Comparison of ENCODE assay signal across 14 cellular contexts in the genomic region with DNA sequence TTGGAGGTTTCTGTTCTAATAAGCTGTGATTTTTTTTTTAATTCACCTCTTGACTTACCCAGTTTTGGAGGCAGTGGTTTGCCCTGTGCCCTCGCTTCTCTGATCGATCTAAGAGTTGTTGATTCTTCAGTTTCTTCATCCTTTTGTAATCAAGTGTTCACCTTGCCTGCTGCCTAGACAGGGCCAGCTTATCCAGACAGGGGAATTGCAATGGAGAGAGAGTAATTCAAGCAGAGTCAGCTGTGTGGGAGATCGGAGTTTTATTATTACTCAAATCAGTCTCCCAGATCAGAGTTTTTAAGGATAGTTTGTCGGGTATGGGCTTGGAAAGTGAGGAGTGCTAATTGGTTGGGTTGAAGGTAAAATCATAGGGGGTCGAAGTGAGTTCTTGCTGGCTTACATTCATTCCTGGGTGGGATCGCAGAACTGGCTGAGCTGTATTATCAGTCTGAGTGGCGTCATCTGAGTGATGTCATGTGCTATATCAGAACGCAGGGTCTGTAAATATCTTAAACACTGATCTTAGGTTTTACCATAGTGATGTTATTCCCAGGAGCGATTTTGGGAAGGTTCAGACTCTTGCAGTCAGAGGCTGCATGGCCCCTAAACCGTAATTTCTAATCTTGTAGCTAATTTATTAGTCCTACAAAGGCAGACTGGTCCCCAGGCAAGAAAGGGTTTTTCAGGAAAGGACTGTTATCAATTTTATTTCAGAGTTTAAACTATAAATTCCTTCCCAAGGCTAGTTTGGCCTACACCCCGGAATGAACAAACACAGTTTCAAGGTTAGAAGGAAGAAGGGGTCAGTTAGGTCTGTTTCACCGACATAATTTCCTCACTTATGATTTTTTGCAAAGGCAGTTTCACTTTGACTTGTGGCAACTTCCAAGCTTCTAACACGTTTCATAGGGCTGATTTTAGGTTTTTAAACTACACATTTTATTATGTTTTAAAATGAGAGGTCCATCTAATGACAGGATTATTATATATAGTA. TPM values are rescaled to one million over a fixed set of nuclear protein-coding genes. Genes with fewer than 3 reads are reported as not detected.
DNase-seq lines count a peak whose midpoint lies in the region; ATAC-seq and TF ChIP-seq lines count a peak whose summit lies in the region.
"Had no signal": no experiment of that assay in that cellular context is flagged by ENCODE, and none has a peak within 500 bp of the region (broad histone marks: within the 10 kb centered on the region; RNA-seq: fewer than 3 reads in every experiment).

No MANE protein-coding gene starts in this region.

- ATAC-seq in left ventricle myocardium superior = peak; percentile 67
- ATAC-seq: GM12878 had no signal

- peak overlapping the region; percentile 45 for H3K4me2 ChIP-seq in osteoblast (ENCODE audit: insufficient read depth, low read length)

- no peaks in the 10 kb centered on the region for H4K20me1 ChIP-seq in osteoblast (ENCODE audit: insufficient read depth, low read length)

- POLR2A ChIA-PET in GM10248 (lab: Yijun Ruan, JAX) = no interaction called here

- in situ Hi-C loops in G401 (cut with HindIII; ENCODE audit: low sequenced_read_pairs) = no loop called here

- no peak for TF ChIP-seq POLR2A in adrenal gland (IDR thresholded peaks at IDR 0.05)

- peak overlapping the region in 2 of 4 donors; percentile 21 to 53 for H3K4me3 ChIP-seq in adrenal gland
- H3K4me3 ChIP-seq in osteoblast (ENCODE audit: insufficient read depth, low read length) = peak overlapping the region; percentile 36
- peak overlapping the region in 1 of 2 donors; percentile 5 for H3K4me3 ChIP-seq in tibial artery
- H3K4me3 ChIP-seq: GM12878, SJCRH30 had no signal

- H3K36me3 ChIP-seq in adrenal gland (replicated peaks in 1 of 2) (no peaks in the 10 kb centered on the region), osteoblast (ENCODE audit: insufficient read depth, low read length) (no peaks in the 10 kb centered on the region), tibial artery (no peaks in the 10 kb centered on the region)
- H3K36me3 ChIP-seq: SJCRH30 had no signal

- DNase-seq in G401 (ENCODE audit: low spot score) (peak; percentile 54), adrenal gland (peak in 5 of 7 donors; percentile 10 to 29 (median 16)), left ventricle myocardium superior (no peak), osteoblast (ENCODE audit: insufficient read length, low spot score, missing footprints) (no peak), GM10248 (ENCODE audit: extremely low spot score) (no peak), activated gamma-delta T cell (lab: John Stamatoyannopoulos, UW) (no peak), GM03348 (ENCODE audit: low spot score) (no peak), tibial artery (no peak)
- DNase-seq: activated CD8-positive, alpha-beta memory T cell treated with anti-CD3 and anti-CD28 coated beads, Interleukin-2, amount 50 U/mL, for 4 hours; NCI-H1694; NCI-H526; SJCRH30; stimulated activated CD4-positive, alpha-beta T cell treated with anti-CD3 and anti-CD28 coated beads, Interleukin-1b, Interleukin-23, amount 100 ng/mL, for 48 hours had no signal

- 23 to 29% (median 24%) methylated on average over 13 of the region's 13 CpGs for WGBS in adrenal gland, 4 donors

- peak overlapping the region in 4 of 5 donors; percentile 43 to 84 (median 51) for H3K27ac ChIP-seq in adrenal gland
- H3K27ac ChIP-seq in osteoblast (ENCODE audit: low read depth, low read length) = no peak overlapping the region
- no peak overlapping the region for H3K27ac ChIP-seq in tibial artery
- H3K27ac ChIP-seq: SJCRH30 had no signal

- intact Hi-C loops in adrenal gland (cut with DNase I) (no loop called here), left ventricle myocardium superior (cut with micrococcal nuclease) (no loop called here), tibial artery (cut with DNase I; ENCODE audit: low total_unique reads) (no loop called here)

- peaks cover 0 to 17% of the 10 kb centered on the region in 2 donors for H3K4me1 ChIP-seq in adrenal gland (replicated peaks in 1 of 2)
- no peaks in the 10 kb centered on the region for H3K4me1 ChIP-seq in osteoblast (ENCODE audit: insufficient read depth, low read length)
- no peaks in the 10 kb centered on the region for H3K4me1 ChIP-seq in tibial artery
- H3K4me1 ChIP-seq: SJCRH30 had no signal

- H3K79me2 ChIP-seq in osteoblast (ENCODE audit: insufficient read depth, low read length) = no peaks in the 10 kb centered on the region

- TF ChIP-seq CTCF in adrenal gland (IDR thresholded peaks at IDR 0.05) (no peak), osteoblast (IDR thresholded peaks at IDR 0.05; ENCODE audit: extremely low read depth, low read depth, low read length) (no peak), GM10248 (IDR thresholded peaks at IDR 0.05; ENCODE audit: control extremely low read depth, extremely low read depth, low read depth, missing control alignments) (no peak), tibial artery (IDR thresholded peaks at IDR 0.05) (no peak)

- CTCF ChIA-PET in GM10248 (lab: Yijun Ruan, JAX) = interaction anchor here (1.1 to 2.0 kb wide), 2 partner anchors 10 to 446 kb away, joined by 3 to 5 read pairs; no protein-coding TSS in a partner anchor

- peak overlapping the region; percentile 66 for H2AFZ ChIP-seq in osteoblast (ENCODE audit: low read length)

- H3K9me3 ChIP-seq in adrenal gland (replicated peaks in 1 of 3) (no peaks in the 10 kb centered on the region), osteoblast (ENCODE audit: low read depth, low read length) (no peaks in the 10 kb centered on the region), tibial artery (no peaks in the 10 kb centered on the region)
- H3K9me3 ChIP-seq: SJCRH30 had no signal

- H3K27me3 ChIP-seq in adrenal gland (no peaks in the 10 kb centered on the region), osteoblast (ENCODE audit: insufficient read depth, low read length) (no peaks in the 10 kb centered on the region), tibial artery (no peaks in the 10 kb centered on the region)
- H3K27me3 ChIP-seq: SJCRH30 had no signal

RNA-seq across cellular contexts. Expression of a gene that starts 21.5 kb away (rescaled TPM):
- 16.6 and 16.8 TPM in 2 replicates for total RNA-seq in G401 (2014; rRNA removed; shearing (Covaris generic))
- total RNA-seq in adrenal gland (1 to 10 TPM in 1 of 8 donors, under 1 TPM in 4, not detected in 3; 0.12 to 1.0 (median 0.24) TPM), left ventricle myocardium superior (not detected), osteoblast (not detected in 2 replicates)
- polyA plus RNA-seq in adrenal gland = under 1 TPM; 0.05 to 0.30 (median 0.24) TPM
- total RNA-seq: GM12878, SJCRH30 had no signal

Comparison
In these comparisons a context has a peak if more than half of its experiments do, and no peak if none do; other contexts are left out.
1. DNase-seq: peak in G401 (single experiment) and adrenal gland (5 of 7); none in left ventricle myocardium superior (single experiment), osteoblast (single experiment), GM10248 (single experiment), activated gamma-delta T cell (single experiment), GM03348 (single experiment) and tibial artery (0 of 2).
2. H3K27ac ChIP-seq: peak in adrenal gland (4 of 5); none in osteoblast (single experiment) and tibial artery (0 of 2).